Comparison of ENCODE assay signal across 11 cellular contexts in the genomic region with DNA sequence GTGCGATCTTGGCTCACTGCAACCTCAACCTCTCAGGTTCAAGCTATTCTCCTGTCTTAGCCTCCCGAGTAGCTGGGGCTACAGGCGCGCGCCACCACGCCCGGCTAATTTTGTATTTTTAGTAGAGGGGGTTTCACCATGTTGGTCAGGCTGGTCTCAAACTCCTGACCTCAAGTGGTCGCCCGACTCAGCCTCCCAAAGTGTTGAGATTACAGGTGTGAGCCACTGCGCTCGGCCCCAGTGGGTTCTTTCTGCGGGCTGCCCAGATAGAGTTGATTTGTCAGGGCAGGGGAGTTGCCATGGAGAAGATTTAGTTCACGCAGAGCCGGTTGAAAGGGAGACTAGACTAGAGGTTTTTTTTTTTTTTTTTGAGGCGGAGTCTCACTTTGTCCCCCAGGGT. TPM values are rescaled to one million over a fixed set of nuclear protein-coding genes. Genes with fewer than 3 reads are reported as not detected.
DNase-seq lines count a peak whose midpoint lies in the region; TF ChIP-seq lines count a peak whose summit lies in the region.
"Had no signal": no experiment of that assay in that cellular context is flagged by ENCODE, and none has a peak within 500 bp of the region (broad histone marks: within the 10 kb centered on the region; RNA-seq: fewer than 3 reads in every experiment).

No MANE protein-coding gene starts in this region.

- peak overlapping the region; percentile 99 for H3K4me2 ChIP-seq in Loucy (ENCODE audit: low read depth, low read length, poor library complexity, severe bottlenecking)

- DNase-seq in T-helper 2 cell treated with Interferon-gamma antibody and Interleukin-4, amounts not matched to agents 5 μg/mL and 100 μg/mL, for 36 hours (ENCODE audit: low spot score), result no peak
- no peak for DNase-seq in T-helper 2 cell
- DNase-seq in neural crest cell (ENCODE audit: low read depth, low spot score), result no peak
- DNase-seq in hypothalamus (lab: John Stamatoyannopoulos, UW), result no peak
- no peak for DNase-seq in dedifferentiated amniotic fluid mesenchymal stem cell (ENCODE audit: extremely low spot score)
- no peak for DNase-seq in adrenal gland
- DNase-seq: stimulated activated CD4-positive, alpha-beta T cell treated with anti-CD3 and anti-CD28 coated beads, Interleukin-2, amount 100 ng/mL, for 24 hours; testis had no signal

- H2AFZ ChIP-seq in Loucy (ENCODE audit: low read length), result no peak overlapping the region

- peaks cover 14% of the 10 kb centered on the region for H3K4me1 Mint-ChIP-seq in T-helper 2 cell treated with Interferon-gamma antibody and Interleukin-4, amounts not matched to agents 5 μg/mL and 100 μg/mL, for 36 hours (ENCODE audit: low read depth)
- H3K4me1 Mint-ChIP-seq in brain, result peaks cover 39% of the 10 kb centered on the region
- H3K4me1 Mint-ChIP-seq in neural crest cell, result peaks cover 32% of the 10 kb centered on the region

- H3K4me1 ChIP-seq in Loucy (ENCODE audit: insufficient read depth, low read length, poor library complexity, severe bottlenecking) (peaks cover 49% of the 10 kb centered on the region), adrenal gland (replicated peaks in 1 of 2) (peaks cover 8 to 10% of the 10 kb centered on the region in 2 donors)

- TF ChIP-seq CTCF in Loucy (conservative IDR thresholded peaks at IDR 0.05; ENCODE audit: low read length) (no peak), brain (conservative IDR thresholded peaks at IDR 0.05) (no peak), neural crest cell (conservative IDR thresholded peaks at IDR 0.05) (no peak), adrenal gland (IDR thresholded peaks at IDR 0.05) (no peak)

- no peaks in the 10 kb centered on the region for H3K9me2 ChIP-seq in Loucy (replicated peaks; ENCODE audit: low read depth, low read length)

- H3K27me3 Mint-ChIP-seq in T-helper 2 cell treated with Interferon-gamma antibody and Interleukin-4, amounts not matched to agents 5 μg/mL and 100 μg/mL, for 36 hours (ENCODE audit: low read depth), result no peaks in the 10 kb centered on the region
- peaks cover 13% of the 10 kb centered on the region for H3K27me3 Mint-ChIP-seq in brain
- H3K27me3 Mint-ChIP-seq in neural crest cell (ENCODE audit: low read depth), result peaks cover 13% of the 10 kb centered on the region

- no peaks in the 10 kb centered on the region for H3K9me3 ChIP-seq in Loucy (ENCODE audit: insufficient read depth, low read depth, low read length)
- no peaks in the 10 kb centered on the region for H3K9me3 ChIP-seq in adrenal gland (replicated peaks in 1 of 3)
- H3K9me3 ChIP-seq: testis had no signal

- H3K4me3 ChIP-seq in Loucy (ENCODE audit: low read length, poor library complexity, severe bottlenecking) (peak overlapping the region; percentile 98), adrenal gland (no peak overlapping the region)

- TF ChIP-seq POLR2A in adrenal gland (IDR thresholded peaks at IDR 0.05), result no peak

- peaks cover 58% of the 10 kb centered on the region for H3K79me2 ChIP-seq in Loucy (ENCODE audit: insufficient read depth, low read length)

- intact Hi-C loops in adrenal gland (cut with DNase I), result loop anchor here in 1 of 2 donors (10.0 kb wide), 1 partner anchor 109 kb away; a partner anchor contains a TSS

- peak overlapping the region; percentile 49 for H3K27ac Mint-ChIP-seq in T-helper 2 cell treated with Interferon-gamma antibody and Interleukin-4, amounts not matched to agents 5 μg/mL and 100 μg/mL, for 36 hours
- H3K27ac Mint-ChIP-seq in brain (peak overlapping the region in 2 of 5 experiments; percentile 27 to 92), neural crest cell (ENCODE audit: unreplicated experiment) (no peak overlapping the region)

- 95 to 98% (median 97%) methylated on average over 15 of the region's 15 CpGs for WGBS in adrenal gland, 4 donors

- peak overlapping the region; percentile 88 for H3K4me3 Mint-ChIP-seq in T-helper 2 cell treated with Interferon-gamma antibody and Interleukin-4, amounts not matched to agents 5 μg/mL and 100 μg/mL, for 36 hours
- peak overlapping the region; percentile 91 to 98 (median 96) for H3K4me3 Mint-ChIP-seq in brain
- peak overlapping the region; percentile 84 for H3K4me3 Mint-ChIP-seq in neural crest cell

- H4K20me1 ChIP-seq in Loucy (ENCODE audit: insufficient read depth, low read length, poor library complexity, severe bottlenecking), result peaks cover 17% of the 10 kb centered on the region

- H3K36me3 ChIP-seq in Loucy (ENCODE audit: insufficient read depth, low read length), result peaks cover 8% of the 10 kb centered on the region; the same call in 1 of the 2 replicates
- peaks cover 0 to 6% of the 10 kb centered on the region in 2 donors for H3K36me3 ChIP-seq in adrenal gland (replicated peaks in 1 of 2)

- peaks cover 5% of the 10 kb centered on the region; the same call in 1 of the 2 replicates for H3F3A ChIP-seq in Loucy (ENCODE audit: low read depth)

- H3K9ac ChIP-seq in Loucy (ENCODE audit: low read depth, low read length, poor library complexity, severe bottlenecking), result peak overlapping the region; percentile 85

- H3K36me3 Mint-ChIP-seq in T-helper 2 cell treated with Interferon-gamma antibody and Interleukin-4, amounts not matched to agents 5 μg/mL and 100 μg/mL, for 36 hours (ENCODE audit: low read depth), result peaks cover 6% of the 10 kb centered on the region
- peaks cover 38% of the 10 kb centered on the region for H3K36me3 Mint-ChIP-seq in brain
- H3K36me3 Mint-ChIP-seq in neural crest cell (ENCODE audit: low read depth), result peaks cover 14% of the 10 kb centered on the region

- no peak overlapping the region for H3K27ac ChIP-seq in adrenal gland
- H3K27ac ChIP-seq: HL-60, testis had no signal

- H3K27me3 ChIP-seq in Loucy (ENCODE audit: insufficient read depth, low read length, poor library complexity, severe bottlenecking), result no peaks in the 10 kb centered on the region
- no peaks in the 10 kb centered on the region for H3K27me3 ChIP-seq in adrenal gland
- H3K27me3 ChIP-seq: testis had no signal

- H3K9me3 Mint-ChIP-seq in T-helper 2 cell treated with Interferon-gamma antibody and Interleukin-4, amounts not matched to agents 5 μg/mL and 100 μg/mL, for 36 hours, result no peaks in the 10 kb centered on the region
- peaks cover 0 to 5% (median 2%) of the 10 kb centered on the region in 5 experiments for H3K9me3 Mint-ChIP-seq in brain
- H3K9me3 Mint-ChIP-seq in neural crest cell, result no peaks in the 10 kb centered on the region

RNA-seq across cellular contexts. Expression of a gene that starts 1.7 kb away (rescaled TPM):
- polyA plus RNA-seq in brain (ENCODE audit: insufficient read depth, low read depth, low replicate concordance) (96.8 TPM), adrenal gland (100 to 1,000 TPM in 2 of 3 donors, 10 to 100 TPM in 1; 25.6 to 240 (median 159) TPM)
- total RNA-seq in neural crest cell (155 and 166 TPM in 2 replicates), adrenal gland (100 to 1,000 TPM in 2 of 8 donors, 10 to 100 TPM in 6; 44.7 to 112 (median 66.2) TPM)

RNA-seq across cellular contexts. Expression of a gene that starts 18.1 kb away (rescaled TPM):
- 99.9 TPM for polyA plus RNA-seq in brain (ENCODE audit: insufficient read depth, low read depth, low replicate concordance)
- total RNA-seq in neural crest cell, result 21.7 and 23.8 TPM in 2 replicates
- total RNA-seq in adrenal gland, result 100 to 1,000 TPM in 1 of 8 donors, 10 to 100 TPM in 7; 16.0 to 136 (median 66.9) TPM
- polyA plus RNA-seq in adrenal gland, result 10 to 100 TPM; 32.8 to 43.0 (median 38.7) TPM

RNA-seq across cellular contexts. Expression of a gene that starts 37.0 kb away (rescaled TPM):
- 74.0 TPM for polyA plus RNA-seq in brain (ENCODE audit: insufficient read depth, low read depth, low replicate concordance)
- total RNA-seq in neural crest cell, result 44.1 and 44.4 TPM in 2 replicates
- 10 to 100 TPM in 7 of 8 donors, 1 to 10 TPM in 1; 6.8 to 41.2 (median 23.5) TPM for total RNA-seq in adrenal gland
- 10 to 100 TPM; 25.7 to 37.3 (median 30.6) TPM for polyA plus RNA-seq in adrenal gland

RNA-seq across cellular contexts. Expression of a gene that starts 55.0 kb away (rescaled TPM):
- polyA plus RNA-seq in brain (ENCODE audit: insufficient read depth, low read depth, low replicate concordance) (31.1 TPM), adrenal gland (10 to 100 TPM in 2 of 3 donors, 1 to 10 TPM in 1; 4.1 to 19.1 (median 16.8) TPM)
- total RNA-seq in neural crest cell (5.6 and 8.9 TPM in 2 replicates), adrenal gland (10 to 100 TPM in 6 of 8 donors, 1 to 10 TPM in 2; 5.9 to 33.3 (median 14.0) TPM)
